23 cellular contexts compared by ENCODE assay signal in the genomic region with DNA sequence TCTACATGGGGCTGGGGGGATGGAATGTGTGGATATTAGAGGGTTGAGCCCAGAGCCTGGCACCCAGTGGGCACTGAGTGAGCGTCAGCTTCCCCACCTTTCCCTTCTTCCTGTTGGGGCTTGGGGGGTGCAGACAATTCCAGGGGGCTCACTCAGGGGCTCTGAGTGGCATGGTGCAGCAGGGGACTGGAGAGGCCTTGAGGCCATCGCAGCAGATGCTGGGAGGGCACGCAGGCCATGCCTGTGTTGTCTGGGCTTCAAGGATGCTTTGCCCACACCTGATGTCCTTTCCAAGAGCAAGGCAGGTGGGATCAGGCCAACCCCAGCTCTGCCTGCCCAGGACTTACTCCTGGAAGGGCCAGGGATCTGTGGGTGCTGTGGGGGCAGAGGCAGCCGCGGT.
"Had no signal": no experiment of that assay in that cellular context is flagged by ENCODE, and none has a peak within 500 bp of the region (broad histone marks: within the 10 kb centered on the region; RNA-seq: fewer than 3 reads in every experiment).

No MANE protein-coding gene starts in this region.

- FAIRE-seq: keratinocyte, pancreas, small intestine had no signal

- H3K4me2 ChIP-seq: hepatocyte, neural progenitor cell had no signal

- H3K79me2 ChIP-seq: hepatocyte had no signal

- ATAC-seq: left colon; natural killer cell; pancreas; stimulated activated effector memory CD8-positive, alpha-beta T cell treated with anti-CD3 and anti-CD28 coated beads, Interleukin-12 subunit alpha, Interleukin-12 subunit beta, amount 100 ng/mL, for 72 hours; stimulated activated naive CD8-positive, alpha-beta T cell treated with anti-CD3 and anti-CD28 coated beads, Interleukin-15, amount 100 ng/mL, for 72 hours had no signal

- H2AFZ ChIP-seq: hepatocyte, neural progenitor cell had no signal

- H3K27ac ChIP-seq: heart right ventricle, hepatocyte, left lung, neural progenitor cell, pancreas, prostate gland, sigmoid colon, spleen, tibial nerve, uterus had no signal

- DNase-seq: heart right ventricle; left colon; mesendoderm; naive B cell; natural killer cell; nephron progenitor cell; pancreas; retina; sigmoid colon; small intestine; spleen; stimulated activated CD4-positive, alpha-beta T cell treated with anti-CD3 and anti-CD28 coated beads, Interleukin-4, amount 100 ng/mL, for 24 hours; stimulated activated naive CD4-positive, alpha-beta T cell; stimulated activated naive CD8-positive, alpha-beta T cell treated with anti-CD3 and anti-CD28 coated beads, Interleukin-15, amount 100 ng/mL, for 72 hours; uterus had no signal

- H3K9ac ChIP-seq: neural progenitor cell had no signal

- H3K9me3 ChIP-seq: heart right ventricle, left lung, pancreas, prostate gland, sigmoid colon, spleen, tibial nerve, uterus had no signal

- H3K4me3 ChIP-seq: heart right ventricle, hepatocyte, left lung, lung, neural progenitor cell, pancreas, prostate gland, sigmoid colon, spleen, tibial nerve, uterus had no signal

- H3K4me1 ChIP-seq: left lung, neural progenitor cell, pancreas, prostate gland, sigmoid colon, spleen, tibial nerve, uterus had no signal

- H3K27me3 ChIP-seq: hepatocyte, neural progenitor cell, uterus had no signal

- H3K36me3 ChIP-seq: heart right ventricle, left lung, neural progenitor cell, pancreas, prostate gland, sigmoid colon, spleen, uterus had no signal
